Comparison of ENCODE assay signal across 1 cellular context in genomic region chr11:103035656-103036434, GRCh38.
TF ChIP-seq lines count a peak whose summit lies in the region.

No MANE protein-coding gene starts in this region.

TF ChIP-seq in GM12878, 131 proteins besides CTCF, POLR2A, EP300 and RAD21 (continued from another document):
- no peak for TF ChIP-seq BCLAF1 (IDR thresholded peaks at IDR 0.05)
- no peak for TF ChIP-seq USF2 (IDR thresholded peaks at IDR 0.05; ENCODE audit: borderline replicate concordance, low read depth, low read length)
- TF ChIP-seq SMAD1 (IDR thresholded peaks at IDR 0.05; ENCODE audit: low read depth, partially characterized antibody) = no peak
- 0 out of 2 replicates have a peak, but pooled peaks have one; percentile 34 for TF ChIP-seq RCOR1 (conservative IDR thresholded peaks at IDR 0.05; ENCODE audit: low read depth, low read length)
- TF ChIP-seq NBN (IDR thresholded peaks at IDR 0.05) = no peak
- peak; percentile 75 for TF ChIP-seq ATF2 (IDR thresholded peaks at IDR 0.05; ENCODE audit: low read length)
- TF ChIP-seq SMC3 (IDR thresholded peaks at IDR 0.05; ENCODE audit: borderline replicate concordance, low read length) = peak; percentile 48; the same call in 1 of the 2 replicates
- peak; percentile 91 for TF ChIP-seq ATF7 (IDR thresholded peaks at IDR 0.05; ENCODE audit: low read depth)
- TF ChIP-seq RAD51 (IDR thresholded peaks at IDR 0.05) = no peak
- no peak for TF ChIP-seq STAT3 (IDR thresholded peaks at IDR 0.05; ENCODE audit: low read depth, low read length)
- 0 out of 2 replicates have a peak, but pooled peaks have one; percentile 20 for TF ChIP-seq SPI1 (IDR thresholded peaks at IDR 0.05; ENCODE audit: borderline replicate concordance, insufficient read depth, low read depth, low read length)
